23 cellular contexts compared by ENCODE assay signal in genomic region chr15:94047566-94047965, GRCh38.
"Had no signal": no experiment of that assay in that cellular context is flagged by ENCODE, and none has a peak within 500 bp of the region (broad histone marks: within the 10 kb centered on the region; RNA-seq: fewer than 3 reads in every experiment).

No MANE protein-coding gene starts in this region.

- H3K9me3 Mint-ChIP-seq: dendritic cell treated with granulocyte-macrophage colony-stimulating factor and Interleukin-4, amounts not matched to agents 40 ng/mL and 50 ng/mL, for 4 days; effector memory CD8-positive, alpha-beta T cell; endodermal cell had no signal

- H3K4me3 Mint-ChIP-seq: dendritic cell treated with granulocyte-macrophage colony-stimulating factor and Interleukin-4, amounts not matched to agents 40 ng/mL and 50 ng/mL, for 4 days; effector memory CD8-positive, alpha-beta T cell; endodermal cell had no signal

- H3K27ac ChIP-seq: colonic mucosa, epithelial cell of prostate, esophagus squamous epithelium, gastrocnemius medialis, heart right ventricle, left lung, lower lobe of right lung had no signal

- DNase-seq: colonic mucosa; cortex of kidney; effector CD8-positive, alpha-beta T cell; effector memory CD8-positive, alpha-beta T cell; endodermal cell; erythroblast; esophagus squamous epithelium; foreskin fibroblast; foreskin melanocyte; gastrocnemius medialis; glutamatergic neuron; head of caudate nucleus; heart right ventricle; hippocampal formation; left cardiac atrium; left lung; left ventricle myocardium superior; lower lobe of right lung; mesendoderm; midbrain had no signal

- H3K4me3 ChIP-seq: colonic mucosa, esophagus squamous epithelium, gastrocnemius medialis, heart right ventricle, left lung, lower lobe of right lung had no signal

- H3K4me1 ChIP-seq: colonic mucosa, esophagus squamous epithelium, gastrocnemius medialis, heart right ventricle, left lung, lower lobe of right lung had no signal

- H3K4me1 Mint-ChIP-seq: endodermal cell had no signal

- ATAC-seq: effector memory CD8-positive, alpha-beta T cell; esophagus mucosa; gastrocnemius medialis; heart right ventricle; left cardiac atrium; left lung; left ventricle myocardium superior; lower lobe of right lung had no signal

- H3K27ac Mint-ChIP-seq: dendritic cell treated with granulocyte-macrophage colony-stimulating factor and Interleukin-4, amounts not matched to agents 40 ng/mL and 50 ng/mL, for 4 days; effector memory CD8-positive, alpha-beta T cell; endodermal cell had no signal

- H3K9me3 ChIP-seq: colonic mucosa, esophagus squamous epithelium, gastrocnemius medialis, left lung, lower lobe of right lung had no signal

- H3K27me3 ChIP-seq: colonic mucosa, esophagus squamous epithelium, gastrocnemius medialis, left lung had no signal

- H3K36me3 ChIP-seq: colonic mucosa, esophagus squamous epithelium, gastrocnemius medialis, heart right ventricle, left lung, lower lobe of right lung had no signal
